Comparison of ENCODE assay signal across 1 cellular context in the genomic region with DNA sequence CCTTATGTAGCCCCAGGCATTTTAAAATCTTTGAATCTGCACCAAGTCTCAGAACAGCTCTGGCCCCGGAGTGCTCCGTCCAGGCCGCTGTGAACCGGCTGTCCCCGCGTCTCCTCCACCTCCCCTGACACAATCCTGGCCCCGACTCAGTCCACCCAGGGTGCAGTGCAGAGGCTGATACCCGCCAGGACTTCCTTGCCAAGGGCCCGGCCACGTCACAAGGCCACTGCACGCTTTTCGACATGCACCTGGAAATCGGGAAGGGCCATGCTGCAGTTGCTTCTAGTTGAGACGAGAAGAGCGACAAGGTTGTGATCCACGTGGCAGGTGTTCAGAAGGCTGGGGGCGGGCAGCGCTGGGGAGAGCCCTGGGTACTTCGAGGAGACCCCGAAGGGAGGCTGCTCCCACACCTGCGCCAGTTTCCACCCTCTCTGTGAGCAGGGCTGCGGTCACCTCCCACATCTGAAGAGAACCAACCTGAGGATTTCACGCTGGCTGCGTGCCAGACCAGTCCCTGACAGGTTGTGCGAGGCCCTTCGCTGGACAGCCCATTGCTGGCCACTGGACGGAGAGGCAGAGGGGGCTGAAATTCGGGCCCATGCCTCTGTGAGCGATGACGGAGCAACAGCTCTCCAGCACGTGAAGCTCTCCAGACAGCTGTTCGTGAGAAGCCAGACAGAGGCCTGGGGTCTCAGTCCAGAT.
A peak's percentile ranks its signal among the peaks of the same experiment; 100 is the strongest.
TF ChIP-seq lines count a peak whose summit lies in the region.

No MANE protein-coding gene starts in this region.

TF ChIP-seq in HEK293, 187 proteins besides CTCF, POLR2A, EP300 and RAD21:
- peak; percentile 55; the same call in 1 of the 2 replicates for TF ChIP-seq ZNF341 (tag by site-specific recombination; IDR thresholded peaks at IDR 0.05; ENCODE audit: low read depth)
- no peak for TF ChIP-seq ZNF248 (tag by site-specific recombination; IDR thresholded peaks at IDR 0.05)
- no peak for TF ChIP-seq ZNF121 (tag by site-specific recombination; IDR thresholded peaks at IDR 0.05)
- no peak for TF ChIP-seq ZSCAN23 (tag by site-specific recombination; IDR thresholded peaks at IDR 0.05)
